Comparison of ENCODE assay signal across 12 cellular contexts in the genomic region with DNA sequence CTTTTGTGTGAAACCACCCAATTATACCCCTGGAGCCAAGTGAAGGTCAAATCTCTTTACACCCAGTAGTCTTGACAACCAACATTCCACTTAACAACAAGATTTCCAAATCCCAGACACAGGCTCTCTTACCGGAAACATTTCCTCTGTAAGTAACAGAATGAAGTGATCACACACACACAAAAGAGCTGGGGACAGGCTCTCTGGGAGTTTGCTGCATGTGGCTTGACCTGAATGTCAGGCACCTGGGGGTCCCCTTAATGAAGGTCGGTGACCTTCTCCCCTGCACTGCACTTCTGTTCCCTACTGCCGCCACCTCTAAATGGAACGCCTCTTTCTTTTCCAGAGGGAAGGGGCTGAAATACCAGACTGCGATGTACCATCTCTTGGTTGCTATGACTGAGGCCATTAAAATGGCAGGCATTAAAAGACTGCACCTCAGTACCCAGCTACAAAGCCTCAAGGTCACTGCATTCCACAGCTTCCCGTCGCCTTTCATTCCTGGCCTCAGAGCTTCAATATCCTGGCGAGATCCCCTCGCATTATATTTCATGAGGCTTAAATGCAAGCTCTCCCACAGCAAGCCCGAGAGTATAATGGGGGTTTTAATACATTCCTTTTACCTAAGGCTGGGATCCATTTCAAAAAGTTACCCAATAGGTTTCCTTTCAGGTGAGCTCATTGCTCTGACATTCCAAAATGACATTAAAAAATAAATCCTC.
DNase-seq lines count a peak whose midpoint lies in the region; ATAC-seq, FAIRE-seq and TF ChIP-seq lines count a peak whose summit lies in the region.
"Had no signal": no experiment of that assay in that cellular context is flagged by ENCODE, and none has a peak within 500 bp of the region (broad histone marks: within the 10 kb centered on the region; RNA-seq: fewer than 3 reads in every experiment).

No MANE protein-coding gene starts in this region.

- no peak overlapping the region for H3K4me2 ChIP-seq in HepG2 (ENCODE audit: low read depth, low read length)

- H4K20me1 ChIP-seq in HepG2 (ENCODE audit: insufficient read depth, low read length): no peaks in the 10 kb centered on the region

- in situ Hi-C loops in HepG2 (cut with HindIII; ENCODE audit: extremely low pct_ligation_motif_present, low pct_unique_long_range_greater_than_20kb): no loop called here

- BruUV-seq in HepG2 (replicated peaks; lab: Mats Ljungman, UMichigan): no TSS peak

- H3K4me3 ChIP-seq in liver (ENCODE audit: low read depth in 1 of 3, low read length in 3 of 3): no peak overlapping the region
- H3K4me3 ChIP-seq in HepG2 (replicated peaks in 1 of 3; ENCODE audit: insufficient read depth in 1 of 3, low read depth in 2 of 3, low read length in 3 of 3): no peak overlapping the region
- no peak overlapping the region for H3K4me3 ChIP-seq in heart left ventricle

- no peaks in the 10 kb centered on the region for H3K9me3 Mint-ChIP-seq in stimulated activated effector memory CD8-positive, alpha-beta T cell treated with anti-CD3 and anti-CD28 coated beads, Interleukin-12 subunit alpha, Interleukin-12 subunit beta, amount 100 ng/mL, for 72 hours
- H3K9me3 Mint-ChIP-seq: natural killer cell had no signal

- TF ChIP-seq RAD21 in liver (IDR thresholded peaks at IDR 0.05) (no peak), HepG2 (CRISPR knock-in tag; IDR thresholded peaks at IDR 0.05) (no peak)

- no peaks in the 10 kb centered on the region for H3K4me1 Mint-ChIP-seq in stimulated activated effector memory CD8-positive, alpha-beta T cell treated with anti-CD3 and anti-CD28 coated beads, Interleukin-12 subunit alpha, Interleukin-12 subunit beta, amount 100 ng/mL, for 72 hours
- H3K4me1 Mint-ChIP-seq: natural killer cell had no signal

- peaks cover 11 to 33% (median 27%) of the 10 kb centered on the region in 4 donors for H3K4me1 ChIP-seq in liver (ENCODE audit: control insufficient read depth in 4 of 4, insufficient read depth in 4 of 4, low read length in 3 of 4)
- no peaks in the 10 kb centered on the region for H3K4me1 ChIP-seq in HepG2 (ENCODE audit: insufficient read depth, low read length)
- H3K4me1 ChIP-seq in heart left ventricle: peaks cover 0 to 24% (median 10%) of the 10 kb centered on the region in 12 donors

- H3K27me3 ChIP-seq in liver (ENCODE audit: control insufficient read depth in 4 of 4, insufficient read depth in 4 of 4, low read length in 3 of 4): no peaks in the 10 kb centered on the region
- no peaks in the 10 kb centered on the region for H3K27me3 ChIP-seq in HepG2 (ENCODE audit: control insufficient read depth in 1 of 2, insufficient read depth in 2 of 2, low read length in 2 of 2)
- no peaks in the 10 kb centered on the region for H3K27me3 ChIP-seq in heart left ventricle

- ATAC-seq in HepG2 (no peak), heart left ventricle (peak; percentile 32 to 45 (median 42)), GM19324 (IDR thresholded peaks at IDR 0.05; ENCODE audit: low FRiP score, unreplicated experiment) (no peak), GM21717 (IDR thresholded peaks at IDR 0.05; ENCODE audit: unreplicated experiment) (no peak)
- ATAC-seq in stimulated activated effector memory CD8-positive, alpha-beta T cell treated with anti-CD3 and anti-CD28 coated beads, Interleukin-12 subunit alpha, Interleukin-12 subunit beta, amount 100 ng/mL, for 72 hours: no peak
- ATAC-seq: natural killer cell had no signal

- H3K27ac ChIP-seq in liver (ENCODE audit: low read depth in 1 of 2, low read length in 2 of 2) (peak overlapping the region in 1 of 2 donors; percentile 10), HepG2 (ENCODE audit: extremely low read length, insufficient read depth, low read length) (no peak overlapping the region), heart left ventricle (peak overlapping the region in 9 of 12 donors; percentile 37 to 74 (median 52))

- DNase-seq in HepG2 (ENCODE audit: low spot score): no peak
- DNase-seq in heart left ventricle: no peak
- peak; percentile 34 for DNase-seq in non-pigmented ciliary epithelial cell (ENCODE audit: low read depth)
- DNase-seq in LoVo (ENCODE audit: low spot score): no peak
- no peak for DNase-seq in stimulated activated effector memory CD8-positive, alpha-beta T cell treated with anti-CD3 and anti-CD28 coated beads, Interleukin-12 subunit alpha, Interleukin-12 subunit beta, amount 100 ng/mL, for 72 hours (ENCODE audit: low spot score in 2 of 2)
- DNase-seq: activated T-cell treated with anti-CD3 and anti-CD28 coated beads for 4 hours, Kasumi-1, natural killer cell, T1000 had no signal

- no peak overlapping the region for H3K9ac ChIP-seq in liver (ENCODE audit: low read depth in 1 of 2, low read length in 2 of 2)
- no peak overlapping the region for H3K9ac ChIP-seq in HepG2 (ENCODE audit: insufficient read depth, low read depth, low read length)

- no peaks in the 10 kb centered on the region for H3K79me2 ChIP-seq in HepG2 (ENCODE audit: insufficient read depth, low read length)

- no peaks in the 10 kb centered on the region for H3K36me3 ChIP-seq in liver (ENCODE audit: control insufficient read depth in 4 of 4, insufficient read depth in 3 of 4, low read depth in 1 of 4, low read length in 3 of 4)
- H3K36me3 ChIP-seq in HepG2 (replicated peaks in 1 of 2; ENCODE audit: control insufficient read depth in 1 of 2, insufficient read depth in 2 of 2, low read length in 2 of 2): no peaks in the 10 kb centered on the region
- H3K36me3 ChIP-seq in heart left ventricle: peaks cover 0 to 76% (median 31%) of the 10 kb centered on the region in 9 donors

- H3K9me3 ChIP-seq in liver (ENCODE audit: control insufficient read depth in 4 of 4, low read length in 3 of 4) (no peaks in the 10 kb centered on the region), HepG2 (ENCODE audit: low read length) (no peaks in the 10 kb centered on the region), heart left ventricle (no peaks in the 10 kb centered on the region)

- TF ChIP-seq POLR2A in HepG2 (IDR thresholded peaks at IDR 0.05; ENCODE audit: insufficient read depth in 1 of 2, low read depth in 2 of 2, low read length in 2 of 2): no peak
- TF ChIP-seq POLR2A in heart left ventricle (IDR thresholded peaks at IDR 0.05): no peak

- no peaks in the 10 kb centered on the region for H3K36me3 Mint-ChIP-seq in stimulated activated effector memory CD8-positive, alpha-beta T cell treated with anti-CD3 and anti-CD28 coated beads, Interleukin-12 subunit alpha, Interleukin-12 subunit beta, amount 100 ng/mL, for 72 hours
- H3K36me3 Mint-ChIP-seq: natural killer cell had no signal

- CTCF ChIA-PET in HepG2 (lab: Yijun Ruan, JAX; ENCODE audit: low intra/inter-chr PET ratio, low total read pairs): no interaction called here

- H3K27ac Mint-ChIP-seq in stimulated activated effector memory CD8-positive, alpha-beta T cell treated with anti-CD3 and anti-CD28 coated beads, Interleukin-12 subunit alpha, Interleukin-12 subunit beta, amount 100 ng/mL, for 72 hours: no peak overlapping the region
- H3K27ac Mint-ChIP-seq: natural killer cell had no signal

- FAIRE-seq in HepG2 (lab: Jason Lieb, UNC): no peak

- H2AFZ ChIP-seq in HepG2 (ENCODE audit: low read length): no peak overlapping the region

- 85% methylated on average over 10 of the region's 10 CpGs for WGBS in liver
- 72% methylated on average over 10 of the region's 10 CpGs for WGBS in HepG2 (ENCODE audit: low lambda C conversion rate)
- 45 to 64% (median 58%) methylated on average over 10 of the region's 10 CpGs for WGBS in heart left ventricle, 4 donors

- intact Hi-C loops in HepG2 (cut with micrococcal nuclease; ENCODE audit: unreplicated experiment): no loop called here
- intact Hi-C loops in heart left ventricle (cut with DNase I): loop anchor here in 3 of 10 donors (10.0 kb wide), 1 partner anchor 94 kb away; the partner anchor contains the start of gene WLS (in 3 of the 3)

- POLR2A ChIA-PET in HepG2 (lab: Yijun Ruan, JAX): no interaction called here

- TF ChIP-seq EP300 in HepG2 (IDR thresholded peaks at IDR 0.05; ENCODE audit: low read depth in 2 of 2, low read length in 2 of 2) (no peak), HepG2 (CRISPR knock-in tag; IDR thresholded peaks at IDR 0.05; ENCODE audit: borderline replicate concordance) (no peak)

- TF ChIP-seq CTCF in liver (IDR thresholded peaks at IDR 0.05; ENCODE audit: low read depth, low read length, missing input control) (no peak), HepG2 (CRISPR knock-in tag; IDR thresholded peaks at IDR 0.05) (no peak), heart left ventricle (IDR thresholded peaks at IDR 0.05) (no peak)

- no peak overlapping the region for H3K4me3 Mint-ChIP-seq in stimulated activated effector memory CD8-positive, alpha-beta T cell treated with anti-CD3 and anti-CD28 coated beads, Interleukin-12 subunit alpha, Interleukin-12 subunit beta, amount 100 ng/mL, for 72 hours
- H3K4me3 Mint-ChIP-seq: natural killer cell had no signal

TF ChIP-seq in liver, 16 proteins besides CTCF, POLR2A, EP300 and RAD21:
- TF ChIP-seq NR2F2 (IDR thresholded peaks at IDR 0.05) (peak; percentile 71), RXRA (IDR thresholded peaks at IDR 0.05) (no peak)

TF ChIP-seq in HepG2, 621 proteins besides CTCF, POLR2A, EP300 and RAD21 (continues in another document):
- TF ChIP-seq PRDM15 (CRISPR knock-in tag; IDR thresholded peaks at IDR 0.05): no peak
- no peak for TF ChIP-seq ZNF350 (CRISPR knock-in tag; IDR thresholded peaks at IDR 0.05; ENCODE audit: borderline replicate concordance, low read depth)
- no peak for TF ChIP-seq JUND (CRISPR knock-in tag; IDR thresholded peaks at IDR 0.05)

Comparison
In these comparisons a context has a peak if more than half of its experiments do, and no peak if none do; other contexts are left out.
1. ATAC-seq: peak in heart left ventricle (4 of 4); none in HepG2 (single experiment), GM19324 (single experiment), GM21717 (single experiment) and stimulated activated effector memory CD8-positive, alpha-beta T cell treated with anti-CD3 and anti-CD28 coated beads, Interleukin-12 subunit alpha, Interleukin-12 subunit beta, amount 100 ng/mL, for 72 hours (single experiment).